Comparison of ENCODE assay signal across 9 cellular contexts in the genomic region with DNA sequence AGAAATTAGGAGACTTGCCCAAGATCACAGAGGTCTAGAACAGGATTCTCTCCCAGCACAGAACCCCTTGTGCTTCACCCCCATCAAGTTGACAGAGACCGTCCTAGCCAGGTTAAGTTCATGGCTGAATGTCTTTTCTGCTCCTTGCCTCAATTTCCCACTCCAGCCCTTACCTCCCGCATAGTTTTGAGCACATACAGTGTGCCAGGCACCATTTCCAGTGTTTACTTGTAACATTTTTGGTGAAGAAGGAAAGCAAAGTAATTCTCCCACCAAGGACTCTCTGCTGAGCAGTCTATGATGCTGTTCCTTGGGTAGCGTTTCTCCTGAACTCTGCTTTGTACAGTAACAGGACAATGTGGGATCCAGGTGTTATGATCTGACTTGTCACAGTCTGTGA. TPM values are rescaled to one million over a fixed set of nuclear protein-coding genes. Genes with fewer than 3 reads are reported as not detected.
DNase-seq lines count a peak whose midpoint lies in the region; ATAC-seq lines count a peak whose summit lies in the region.
"Had no signal": no experiment of that assay in that cellular context is flagged by ENCODE, and none has a peak within 500 bp of the region (broad histone marks: within the 10 kb centered on the region; RNA-seq: fewer than 3 reads in every experiment).

No MANE protein-coding gene starts in this region.

- peaks cover 16% of the 10 kb centered on the region for H3K4me1 ChIP-seq in HUES48 (ENCODE audit: control insufficient read depth, insufficient read depth, low read length)

- H3K4me3 ChIP-seq in HUES48 (ENCODE audit: low read depth, low read length) (peak overlapping the region; percentile 94), iPS-18c (ENCODE audit: insufficient read depth, low read depth, low read length) (peak overlapping the region; percentile 99)

- peaks cover 6% of the 10 kb centered on the region for H3K27me3 Mint-ChIP-seq in activated T-helper 2 cell treated with anti-CD3 and anti-CD28 coated beads, Interferon-gamma antibody, Interleukin-2, Interleukin-4, amounts not matched to agents 10 μg/mL and 5 μg/mL and 100 μg/mL, durations not matched to agents 14 hours and 24 hours and 36 hours (ENCODE audit: low read depth)

- H3K9me3 ChIP-seq in HUES48 (ENCODE audit: control insufficient read depth, insufficient read depth, low read length) (no peaks in the 10 kb centered on the region), iPS-18c (ENCODE audit: control insufficient read depth, insufficient read depth, low read length) (no peaks in the 10 kb centered on the region)

- H3K27ac ChIP-seq in HUES48 (ENCODE audit: low read depth, low read length), result peak overlapping the region; percentile 90

- H3K9me3 Mint-ChIP-seq in activated T-helper 2 cell treated with anti-CD3 and anti-CD28 coated beads, Interferon-gamma antibody, Interleukin-2, Interleukin-4, amounts not matched to agents 10 μg/mL and 5 μg/mL and 100 μg/mL, durations not matched to agents 14 hours and 24 hours and 36 hours, result no peaks in the 10 kb centered on the region
- H3K9me3 Mint-ChIP-seq in stimulated activated effector memory CD8-positive, alpha-beta T cell treated with anti-CD3 and anti-CD28 coated beads, Interleukin-12 subunit alpha, Interleukin-12 subunit beta, amount 100 ng/mL, for 72 hours, result no peaks in the 10 kb centered on the region

- peak overlapping the region; percentile 62 for H3K27ac Mint-ChIP-seq in activated T-helper 2 cell treated with anti-CD3 and anti-CD28 coated beads, Interferon-gamma antibody, Interleukin-2, Interleukin-4, amounts not matched to agents 10 μg/mL and 5 μg/mL and 100 μg/mL, durations not matched to agents 14 hours and 24 hours and 36 hours
- peak overlapping the region; percentile 89 for H3K27ac Mint-ChIP-seq in stimulated activated effector memory CD8-positive, alpha-beta T cell treated with anti-CD3 and anti-CD28 coated beads, Interleukin-12 subunit alpha, Interleukin-12 subunit beta, amount 100 ng/mL, for 72 hours

- H3K36me3 ChIP-seq in HUES48 (ENCODE audit: control insufficient read depth, insufficient read depth, low read length), result peaks cover 38% of the 10 kb centered on the region

- H3K27me3 ChIP-seq in HUES48 (ENCODE audit: control insufficient read depth, insufficient read depth, low read length), result no peaks in the 10 kb centered on the region

- intact Hi-C loops in activated T-helper 2 cell treated with anti-CD3 and anti-CD28 coated beads, Interferon-gamma antibody, Interleukin-2, Interleukin-4, amounts not matched to agents 10 μg/mL and 5 μg/mL and 100 μg/mL, durations not matched to agents 14 hours and 24 hours and 36 hours (cut with micrococcal nuclease), result no loop called here

- H3K36me3 Mint-ChIP-seq in activated T-helper 2 cell treated with anti-CD3 and anti-CD28 coated beads, Interferon-gamma antibody, Interleukin-2, Interleukin-4, amounts not matched to agents 10 μg/mL and 5 μg/mL and 100 μg/mL, durations not matched to agents 14 hours and 24 hours and 36 hours (ENCODE audit: low read depth), result peaks cover 20% of the 10 kb centered on the region
- H3K36me3 Mint-ChIP-seq in stimulated activated effector memory CD8-positive, alpha-beta T cell treated with anti-CD3 and anti-CD28 coated beads, Interleukin-12 subunit alpha, Interleukin-12 subunit beta, amount 100 ng/mL, for 72 hours, result peaks cover 27% of the 10 kb centered on the region

- peak overlapping the region; percentile 72; the same call in 1 of the 2 replicates for H3K9ac ChIP-seq in HUES48 (ENCODE audit: low read depth, low read length)

- no peak for ATAC-seq in stimulated activated effector memory CD8-positive, alpha-beta T cell treated with anti-CD3 and anti-CD28 coated beads, Interleukin-12 subunit alpha, Interleukin-12 subunit beta, amount 100 ng/mL, for 72 hours
- no peak for ATAC-seq in HG02610 (IDR thresholded peaks at IDR 0.05; ENCODE audit: unreplicated experiment)

- in situ Hi-C loops in ACHN (cut with HindIII; ENCODE audit: low pct_ligation_motif_present, low pct_unique_long_range_greater_than_20kb, low sequenced_read_pairs), result no loop called here

- peak overlapping the region; percentile 87 for H3K4me3 Mint-ChIP-seq in activated T-helper 2 cell treated with anti-CD3 and anti-CD28 coated beads, Interferon-gamma antibody, Interleukin-2, Interleukin-4, amounts not matched to agents 10 μg/mL and 5 μg/mL and 100 μg/mL, durations not matched to agents 14 hours and 24 hours and 36 hours (ENCODE audit: low read depth)
- H3K4me3 Mint-ChIP-seq in stimulated activated effector memory CD8-positive, alpha-beta T cell treated with anti-CD3 and anti-CD28 coated beads, Interleukin-12 subunit alpha, Interleukin-12 subunit beta, amount 100 ng/mL, for 72 hours, result peak overlapping the region; percentile 95

- H3K4me1 Mint-ChIP-seq in activated T-helper 2 cell treated with anti-CD3 and anti-CD28 coated beads, Interferon-gamma antibody, Interleukin-2, Interleukin-4, amounts not matched to agents 10 μg/mL and 5 μg/mL and 100 μg/mL, durations not matched to agents 14 hours and 24 hours and 36 hours (ENCODE audit: low read depth), result peaks cover 40% of the 10 kb centered on the region
- H3K4me1 Mint-ChIP-seq in stimulated activated effector memory CD8-positive, alpha-beta T cell treated with anti-CD3 and anti-CD28 coated beads, Interleukin-12 subunit alpha, Interleukin-12 subunit beta, amount 100 ng/mL, for 72 hours, result peaks cover 25% of the 10 kb centered on the region

- no peak for DNase-seq in activated T-helper 2 cell treated with anti-CD3 and anti-CD28 coated beads, Interferon-gamma antibody, Interleukin-2, Interleukin-4, amounts not matched to agents 10 μg/mL and 5 μg/mL and 100 μg/mL, durations not matched to agents 14 hours and 24 hours and 36 hours (ENCODE audit: low spot score)
- DNase-seq in stimulated activated effector memory CD8-positive, alpha-beta T cell treated with anti-CD3 and anti-CD28 coated beads, Interleukin-12 subunit alpha, Interleukin-12 subunit beta, amount 100 ng/mL, for 72 hours (ENCODE audit: low spot score in 2 of 2), result no peak
- no peak for DNase-seq in ACHN
- DNase-seq in DMS79 treated with DMSO at 0.1 percent for 48 hours (lab: John Stamatoyannopoulos, UW), result no peak
- DNase-seq in ecto neural progenitor cell (ENCODE audit: low spot score), result no peak

RNA-seq across cellular contexts. Expression of a gene that starts 1.2 kb away (rescaled TPM):
- total RNA-seq in activated T-helper 2 cell treated with anti-CD3 and anti-CD28 coated beads, Interferon-gamma antibody, Interleukin-2, Interleukin-4, amounts not matched to agents 10 μg/mL and 5 μg/mL and 100 μg/mL, durations not matched to agents 14 hours and 24 hours and 36 hours, result 9.2 and 10.8 TPM in 2 replicates

RNA-seq across cellular contexts. Expression of a gene that starts 10.3 kb away (rescaled TPM):
- total RNA-seq in activated T-helper 2 cell treated with anti-CD3 and anti-CD28 coated beads, Interferon-gamma antibody, Interleukin-2, Interleukin-4, amounts not matched to agents 10 μg/mL and 5 μg/mL and 100 μg/mL, durations not matched to agents 14 hours and 24 hours and 36 hours, result 246 and 256 TPM in 2 replicates

RNA-seq across cellular contexts. Expression of a gene that starts 44.8 kb away (rescaled TPM):
- not detected in 2 replicates for total RNA-seq in activated T-helper 2 cell treated with anti-CD3 and anti-CD28 coated beads, Interferon-gamma antibody, Interleukin-2, Interleukin-4, amounts not matched to agents 10 μg/mL and 5 μg/mL and 100 μg/mL, durations not matched to agents 14 hours and 24 hours and 36 hours
- total RNA-seq: activated CD8-positive, alpha-beta memory T cell treated with anti-CD3 and anti-CD28 coated beads for 36 hours had no signal
